1 cellular context compared by ENCODE assay signal in genomic region chr1:12031039-12031980, GRCh38.
TF ChIP-seq lines count a peak whose summit lies in the region.

No MANE protein-coding gene starts in this region.

TF ChIP-seq in GM12878, 131 proteins besides CTCF, POLR2A, EP300 and RAD21 (continued from another document):
- 0 out of 2 replicates have a peak, but pooled peaks have one; percentile 8 for TF ChIP-seq IKZF1 (conservative IDR thresholded peaks at IDR 0.05)
